17 cellular contexts compared by ENCODE assay signal in genomic region chr16:87414251-87414680, GRCh38.
"Had no signal": no experiment of that assay in that cellular context is flagged by ENCODE, and none has a peak within 500 bp of the region (broad histone marks: within the 10 kb centered on the region; RNA-seq: fewer than 3 reads in every experiment).

No MANE protein-coding gene starts in this region.

- H3K9me3 ChIP-seq: body of pancreas, pancreas, tibial nerve, uterus had no signal

- H3K4me1 ChIP-seq: body of pancreas, pancreas, tibial nerve, uterus had no signal

- H3K36me3 ChIP-seq: uterus had no signal

- H3K4me3 ChIP-seq: body of pancreas, coronary artery, lung, pancreas, tibial nerve, uterus had no signal

- FAIRE-seq: pancreas had no signal

- ATAC-seq: body of pancreas, pancreas had no signal

- H3K27ac ChIP-seq: body of pancreas, coronary artery, pancreas, tibial nerve, uterus had no signal

- H3K27me3 ChIP-seq: body of pancreas, pancreas, tibial nerve, uterus had no signal

- DNase-seq: activated CD4-positive, alpha-beta memory T cell treated with anti-CD3 and anti-CD28 coated beads for 36 hours; activated CD4-positive, alpha-beta T cell treated with anti-CD3 and anti-CD28 coated beads for 1 hour; activated gamma-delta T cell treated with Interleukin-2 at 50 U/mL for 16 hours; activated T-cell treated with anti-CD3 and anti-CD28 coated beads, Interleukin-2, amount 50 U/mL, for 48 hours; amniotic stem cell; body of pancreas; caudate nucleus; kidney glomerular epithelial cell; naive B cell; pancreas; stimulated activated CD4-positive, alpha-beta T cell treated with anti-CD3 and anti-CD28 coated beads, Interleukin-2, amount 100 ng/mL, for 48 hours; stimulated activated naive CD4-positive, alpha-beta T cell treated with Interleukin-2 at 50 U/mL for 16 hours; substantia nigra; uterus had no signal
